Comparison of ENCODE assay signal across 1 cellular context in genomic region chr21:29074007-29074376, GRCh38.
TF ChIP-seq lines count a peak whose summit lies in the region.

No MANE protein-coding gene starts in this region.

TF ChIP-seq in K562, 482 proteins besides CTCF, POLR2A, EP300 and RAD21 (continued from another document and continues in another):
- TF ChIP-seq FOXP4 (CRISPR knock-in tag; IDR thresholded peaks at IDR 0.05; ENCODE audit: borderline replicate concordance) (no peak), ARID4B (CRISPR knock-in tag; IDR thresholded peaks at IDR 0.05) (no peak), CCAR2 (IDR thresholded peaks at IDR 0.05; ENCODE audit: low read depth, low read length) (no peak), MCM2 (IDR thresholded peaks at IDR 0.05; ENCODE audit: low read depth) (no peak), BRD4 (IDR thresholded peaks at IDR 0.05) (no peak), NKRF (IDR thresholded peaks at IDR 0.05; ENCODE audit: borderline replicate concordance) (no peak), ZNF146 (CRISPR knock-in tag; IDR thresholded peaks at IDR 0.05; ENCODE audit: unreplicated experiment) (no peak), NELFE (IDR thresholded peaks at IDR 0.05; ENCODE audit: insufficient read depth, insufficient read length) (no peak), ZBTB49 (CRISPR knock-in tag; IDR thresholded peaks at IDR 0.05; ENCODE audit: borderline replicate concordance) (no peak), STAT5B (CRISPR knock-in tag; IDR thresholded peaks at IDR 0.05) (no peak), CBX3 (IDR thresholded peaks at IDR 0.05; ENCODE audit: borderline replicate concordance in 1 of 2, low read length in 2 of 2) (no peak), ZNF239 (CRISPR knock-in tag; IDR thresholded peaks at IDR 0.05) (no peak), ZNF311 (CRISPR knock-in tag; IDR thresholded peaks at IDR 0.05) (peak; percentile 31; the same call in 1 of the 2 replicates), TEAD1 (CRISPR knock-in tag; IDR thresholded peaks at IDR 0.05) (0 out of 4 replicates have a peak, but pooled peaks of 1 of the 2 experiments have one; percentile 39), TAF7 (tag; IDR thresholded peaks at IDR 0.05) (no peak), CBX5 (IDR thresholded peaks at IDR 0.05; ENCODE audit: borderline replicate concordance, low read depth) (no peak), FOXK1 (CRISPR knock-in tag; IDR thresholded peaks at IDR 0.05; ENCODE audit: borderline replicate concordance) (no peak; the same call in 1 of the 2 replicates), SAFB2 (IDR thresholded peaks at IDR 0.05; ENCODE audit: borderline replicate concordance, low read depth, low read length, severe bottlenecking) (no peak), ZNF507 (tag; conservative IDR thresholded peaks at IDR 0.05) (no peak), ZHX1 (conservative IDR thresholded peaks at IDR 0.05; ENCODE audit: low read length) (no peak), ZBTB12 (CRISPR knock-in tag; IDR thresholded peaks at IDR 0.05) (peak; percentile 43; the same call in 1 of the 2 replicates), ARNT (IDR thresholded peaks at IDR 0.05) (0 out of 4 replicates have a peak, but pooled peaks of 1 of the 2 experiments have one; percentile 16), ZNF175 (CRISPR knock-in tag; IDR thresholded peaks at IDR 0.05; ENCODE audit: low read depth) (no peak), GMEB1 (CRISPR knock-in tag; IDR thresholded peaks at IDR 0.05) (no peak), ZNF324 (CRISPR knock-in tag; IDR thresholded peaks at IDR 0.05) (no peak), ELF1 (tag; IDR thresholded peaks at IDR 0.05) (no peak), XRCC4 (IDR thresholded peaks at IDR 0.05; ENCODE audit: extremely low read depth, insufficient read depth, insufficient read length) (no peak), IRF9 (tag; IDR thresholded peaks at IDR 0.05) (no peak), ZBTB11 (CRISPR knock-in tag; IDR thresholded peaks at IDR 0.05) (no peak), HNRNPLL (IDR thresholded peaks at IDR 0.05; ENCODE audit: low read depth, low read length, poor library complexity, severe bottlenecking) (no peak), PRPF4 (IDR thresholded peaks at IDR 0.05; ENCODE audit: insufficient read depth, low read depth, low read length, poor library complexity, severe bottlenecking) (no peak), POLR2H (tag; IDR thresholded peaks at IDR 0.05; ENCODE audit: low read depth) (no peak; the same call in none of the 2 replicates)
